In the genomic region with DNA sequence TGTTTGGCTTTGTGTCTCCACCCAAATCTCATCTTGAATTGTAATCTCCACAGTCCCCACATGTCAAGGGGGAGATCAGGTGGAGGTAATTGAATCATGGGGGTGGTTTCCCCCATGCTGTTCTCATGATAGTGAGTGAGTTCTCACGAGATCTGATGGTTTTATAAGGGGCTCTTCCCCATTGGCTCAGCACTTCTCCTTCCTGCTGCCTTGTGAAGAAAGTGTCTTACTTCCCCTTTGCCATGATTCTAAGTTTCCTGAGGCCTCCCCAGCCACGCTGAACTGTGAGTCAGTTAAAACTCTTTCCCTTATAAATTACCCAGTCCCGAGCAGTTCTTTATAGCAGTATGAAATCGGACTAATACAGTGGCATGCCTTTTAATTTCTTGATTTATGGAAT, we compare ENCODE assay signal across 10 cellular contexts. TPM values are rescaled to one million over a fixed set of nuclear protein-coding genes. Genes with fewer than 3 reads are reported as not detected.
DNase-seq lines count a peak whose midpoint lies in the region; ATAC-seq, FAIRE-seq and TF ChIP-seq lines count a peak whose summit lies in the region.
"Not testable (repeated sequence)": the region's sequence is repeated elsewhere in the genome, so short reads cannot be mapped to it uniquely, and the experiment has no call there.
"Had no signal": no experiment of that assay in that cellular context is flagged by ENCODE, and none has a peak within 500 bp of the region (broad histone marks: within the 10 kb centered on the region; RNA-seq: fewer than 3 reads in every experiment).

No MANE protein-coding gene starts in this region.

- FAIRE-seq in D721Med (lab: Jason Lieb, UNC) = peak; percentile 56

- H3K79me2 ChIP-seq in Karpas-422 (ENCODE audit: low read length) = not testable (repeated sequence)

- H3K27ac ChIP-seq in Karpas-422 (ENCODE audit: low read length) = not testable (repeated sequence)
- peak overlapping the region; percentile 86 for H3K27ac ChIP-seq in epithelial cell of prostate

- not testable (repeated sequence) for H3K9me2 ChIP-seq in Karpas-422 (replicated peaks; ENCODE audit: insufficient read depth, low read length)

- not testable (repeated sequence) for H3K36me3 ChIP-seq in Karpas-422 (ENCODE audit: insufficient read depth, low read length)

- not testable (repeated sequence) for TF ChIP-seq CTCF in D721Med (IDR thresholded peaks at IDR 0.05; ENCODE audit: insufficient read depth, missing control alignments)

- not testable (repeated sequence) for H3K4me1 ChIP-seq in Karpas-422 (ENCODE audit: low read length)

- not testable (repeated sequence) for H3K4me3 ChIP-seq in Karpas-422 (ENCODE audit: low read length)

- not testable (repeated sequence) for DNase-seq in D721Med (ENCODE audit: insufficient read length, low spot score); epithelial cell of prostate (ENCODE audit: low read depth, low spot score)
- DNase-seq in Karpas-422 = peak; percentile 42
- peak; percentile 84 for DNase-seq in MV-4-11 (lab: John Stamatoyannopoulos, UW)
- peak; percentile 53 for DNase-seq in NOMO-1 treated with dmso at 0.1 percent for 144 hours (lab: John Stamatoyannopoulos, UW; ENCODE audit: unreplicated experiment)
- peak; percentile 43 for DNase-seq in SKM-1 (lab: John Stamatoyannopoulos, UW; ENCODE audit: unreplicated experiment)

- not testable (repeated sequence) for H3K9me3 ChIP-seq in Karpas-422 (ENCODE audit: low read length)

- H2AFZ ChIP-seq in Karpas-422 (ENCODE audit: low read length) = not testable (repeated sequence)

- ATAC-seq in GM19023 (IDR thresholded peaks at IDR 0.05; ENCODE audit: unreplicated experiment) (peak; percentile 35), HG02798 (IDR thresholded peaks at IDR 0.05; ENCODE audit: poor library complexity, unreplicated experiment) (peak; percentile 14)

- H4K20me1 ChIP-seq in Karpas-422 (ENCODE audit: insufficient read depth, low read depth, low read length) = not testable (repeated sequence)

- H3K9ac ChIP-seq in Karpas-422 (ENCODE audit: low read length) = not testable (repeated sequence)

- H3K27me3 ChIP-seq in Karpas-422 (ENCODE audit: low read length) = not testable (repeated sequence)

- H3K4me2 ChIP-seq in Karpas-422 (ENCODE audit: low read depth, low read length, poor library complexity, severe bottlenecking) = not testable (repeated sequence)

RNA-seq across cellular contexts. Expression of gene CACNA1E, which starts 59.1 kb away (rescaled TPM):
- total RNA-seq in Karpas-422 (2014; rRNA removed; shearing (Covaris generic); ENCODE audit: low replicate concordance) = 0.07 TPM in 1 of 2 replicates, not detected in the other
- total RNA-seq: A172; CD4-positive, alpha-beta memory T cell had no signal
